ENCODE assay signal across 3 cellular contexts in the genomic region with DNA sequence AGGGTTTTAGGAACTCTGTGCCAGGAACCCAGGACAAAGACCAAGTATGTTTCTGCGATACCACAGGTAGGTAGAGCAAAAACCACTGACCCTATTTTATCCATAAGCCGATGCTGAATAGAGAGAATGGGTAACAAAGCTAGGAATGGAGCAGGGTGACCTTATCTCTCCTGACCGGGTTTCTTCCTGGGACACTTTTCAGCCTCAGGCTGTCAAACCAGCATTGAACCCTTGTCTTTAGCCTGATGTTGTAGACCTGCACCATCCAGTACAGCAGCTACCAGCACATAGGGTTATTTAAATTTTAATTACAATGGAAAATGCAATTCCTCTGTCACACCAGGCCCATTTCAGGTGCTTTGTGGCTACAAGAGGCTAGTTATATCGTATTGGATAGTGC.
"Had no signal": no experiment of that assay in that cellular context is flagged by ENCODE, and none has a peak within 500 bp of the region (broad histone marks: within the 10 kb centered on the region; RNA-seq: fewer than 3 reads in every experiment).

No MANE protein-coding gene starts in this region.

- DNase-seq: GDM1, GF-D8 had no signal

- H3K4me3 ChIP-seq: GM12878 had no signal
